9 cellular contexts compared by ENCODE assay signal in the genomic region with DNA sequence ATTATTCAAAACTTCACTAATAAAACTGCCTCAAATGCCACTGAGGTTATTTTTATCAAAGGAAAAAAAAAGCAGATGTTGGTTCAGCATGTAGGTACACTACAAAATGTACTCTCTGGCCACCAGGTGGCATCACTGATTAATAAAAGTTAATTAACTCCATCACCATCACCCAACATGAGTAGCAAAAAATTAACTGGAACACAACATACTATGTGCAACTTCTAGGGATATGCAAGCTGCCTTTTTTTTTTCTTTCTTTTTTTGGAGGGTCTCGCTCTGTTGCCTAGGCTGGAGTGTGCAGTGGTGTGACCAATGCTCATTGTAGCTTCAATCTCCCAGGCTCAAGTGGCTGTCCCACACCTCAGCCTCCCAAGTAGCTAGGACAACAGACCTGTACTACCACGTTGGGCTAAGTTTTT. TPM values are rescaled to one million over a fixed set of nuclear protein-coding genes. Genes with fewer than 3 reads are reported as not detected.
A peak's percentile ranks its signal among the peaks of the same experiment; 100 is the strongest.
DNase-seq lines count a peak whose midpoint lies in the region; ATAC-seq and TF ChIP-seq lines count a peak whose summit lies in the region.
"Had no signal": no experiment of that assay in that cellular context is flagged by ENCODE, and none has a peak within 500 bp of the region (broad histone marks: within the 10 kb centered on the region; RNA-seq: fewer than 3 reads in every experiment).

No MANE protein-coding gene starts in this region.

- peak; percentile 57 to 95 (median 90) for TF ChIP-seq CTCF in Peyer's patch (IDR thresholded peaks at IDR 0.05)
- TF ChIP-seq CTCF in fibroblast of pulmonary artery (IDR thresholded peaks at IDR 0.05; ENCODE audit: low read length, missing control alignments) = peak; percentile 50
- peak; percentile 86 for TF ChIP-seq CTCF in type B pancreatic cell (conservative IDR thresholded peaks at IDR 0.05)

- H3K4me1 Mint-ChIP-seq in type B pancreatic cell (ENCODE audit: unreplicated experiment) = peaks cover 8% of the 10 kb centered on the region
- H3K4me1 Mint-ChIP-seq: activated naive CD4-positive, alpha-beta T cell treated with anti-CD3 and anti-CD28 coated beads, Interleukin-2, amount 50 U/mL, for 24 hours had no signal

- ATAC-seq in GM21423 (IDR thresholded peaks at IDR 0.05; ENCODE audit: unreplicated experiment) = peak; percentile 72

- H3K36me3 ChIP-seq in Peyer's patch = peaks cover 0 to 16% (median 0%) of the 10 kb centered on the region in 3 donors

- peaks cover 5% of the 10 kb centered on the region for H3K36me3 Mint-ChIP-seq in type B pancreatic cell
- H3K36me3 Mint-ChIP-seq: activated naive CD4-positive, alpha-beta T cell treated with anti-CD3 and anti-CD28 coated beads, Interleukin-2, amount 50 U/mL, for 24 hours had no signal

- H3K9me3 Mint-ChIP-seq in type B pancreatic cell = no peaks in the 10 kb centered on the region
- H3K9me3 Mint-ChIP-seq: activated naive CD4-positive, alpha-beta T cell treated with anti-CD3 and anti-CD28 coated beads, Interleukin-2, amount 50 U/mL, for 24 hours had no signal

- no peak for TF ChIP-seq POLR2A in Peyer's patch (IDR thresholded peaks at IDR 0.05)

- H3K4me3 ChIP-seq in Peyer's patch (no peak overlapping the region), fibroblast of pulmonary artery (replicated peaks; ENCODE audit: low read depth, low read length) (no peak overlapping the region)

- no peak overlapping the region for H3K4me3 Mint-ChIP-seq in type B pancreatic cell
- H3K4me3 Mint-ChIP-seq: activated naive CD4-positive, alpha-beta T cell treated with anti-CD3 and anti-CD28 coated beads, Interleukin-2, amount 50 U/mL, for 24 hours had no signal

- peaks cover 0 to 8% (median 0%) of the 10 kb centered on the region in 4 donors for H3K4me1 ChIP-seq in Peyer's patch

- H3K27ac Mint-ChIP-seq in type B pancreatic cell = peak overlapping the region; percentile 39
- H3K27ac Mint-ChIP-seq: activated naive CD4-positive, alpha-beta T cell treated with anti-CD3 and anti-CD28 coated beads, Interleukin-2, amount 50 U/mL, for 24 hours had no signal

- H3K9me3 ChIP-seq in Peyer's patch = no peaks in the 10 kb centered on the region

- H3K27me3 Mint-ChIP-seq in type B pancreatic cell = no peaks in the 10 kb centered on the region
- H3K27me3 Mint-ChIP-seq: activated naive CD4-positive, alpha-beta T cell treated with anti-CD3 and anti-CD28 coated beads, Interleukin-2, amount 50 U/mL, for 24 hours had no signal

- H3K27me3 ChIP-seq in Peyer's patch = no peaks in the 10 kb centered on the region

- DNase-seq in DMS 273 (lab: John Stamatoyannopoulos, UW; ENCODE audit: unreplicated experiment) (peak; percentile 84), KBM-7 (peak; percentile 80), Peyer's patch (peak in 2 of 3 donors; percentile 69 to 84), activated T-helper 1 cell treated with Interleukin-2 at 50 U/mL for 16 hours (ENCODE audit: low read depth) (peak; percentile 15), fibroblast of pulmonary artery (ENCODE audit: low read depth) (peak; percentile 85), nucleus accumbens (lab: John Stamatoyannopoulos, UW) (peak in 34 of 56 donors; percentile 1 to 78 (median 11)), type B pancreatic cell (ENCODE audit: extremely low spot score, unreplicated experiment) (no peak)

- H3K27ac ChIP-seq in Peyer's patch = no peak overlapping the region

- in situ Hi-C loops in KBM-7 (cut with MboI; ENCODE audit: low pct_unique_long_range_greater_than_20kb, low sequenced_read_pairs) = loop anchor here (25.0 kb wide), 1 partner anchor 420 kb away; no protein-coding TSS in a partner anchor

RNA-seq across cellular contexts. Expression of gene NR2C1, which starts 43.8 kb away (rescaled TPM):
- total RNA-seq in Peyer's patch (100 to 1,000 TPM in 1 of 4 donors, 10 to 100 TPM in 3; 35.2 to 202 (median 52.5) TPM), type B pancreatic cell (ENCODE audit: low replicate concordance) (26.0 and 51.5 TPM in 2 replicates)
